ENCODE assay signal across 25 cellular contexts in the genomic region with DNA sequence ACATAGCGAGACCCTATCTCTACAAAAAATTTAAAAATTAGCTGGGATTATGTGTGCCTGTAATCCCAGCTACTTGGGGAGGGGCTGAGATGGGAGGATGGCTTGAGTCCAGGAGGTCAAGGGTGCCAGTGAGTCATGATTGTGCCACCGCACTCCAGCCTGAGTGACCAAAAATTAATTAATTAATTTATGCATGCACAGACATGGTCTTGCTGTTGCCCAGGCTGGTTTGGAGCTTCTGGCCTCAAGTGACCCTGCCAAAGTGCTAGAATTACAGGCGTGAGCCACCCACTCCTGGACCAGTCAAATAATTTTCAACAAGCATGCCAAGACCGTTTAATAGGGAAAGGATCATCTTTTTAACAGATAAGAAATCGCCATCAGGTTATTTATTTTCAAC. TPM values are rescaled to one million over a fixed set of nuclear protein-coding genes. Genes with fewer than 3 reads are reported as not detected.
DNase-seq lines count a peak whose midpoint lies in the region; ATAC-seq, FAIRE-seq and TF ChIP-seq lines count a peak whose summit lies in the region.
"Had no signal": no experiment of that assay in that cellular context is flagged by ENCODE, and none has a peak within 500 bp of the region (broad histone marks: within the 10 kb centered on the region; RNA-seq: fewer than 3 reads in every experiment).

No MANE protein-coding gene starts in this region.

- H3K27ac ChIP-seq in breast epithelium, result no peak overlapping the region
- no peak overlapping the region for H3K27ac ChIP-seq in keratinocyte (ENCODE audit: control insufficient read depth, insufficient read depth, low read length)
- peak overlapping the region in 3 of 4 donors; percentile 23 to 80 (median 79) for H3K27ac ChIP-seq in gastrocnemius medialis
- H3K27ac ChIP-seq in hepatocyte, result no peak overlapping the region
- H3K27ac ChIP-seq in naive thymus-derived CD4-positive, alpha-beta T cell (ENCODE audit: low read depth, low read length), result no peak overlapping the region
- H3K27ac ChIP-seq: BLaER1 treated with 17β-estradiol and CSF1 and Interleukin-3, amounts not matched to agents 10 nM and 100 nM; PC-9 had no signal

- no peaks in the 10 kb centered on the region for H3K9me2 ChIP-seq in hepatocyte (replicated peaks; ENCODE audit: insufficient read depth)

- H4K20me1 ChIP-seq in keratinocyte (ENCODE audit: control insufficient read depth, extremely low read depth, insufficient read depth, low read length) (no peaks in the 10 kb centered on the region), hepatocyte (ENCODE audit: insufficient read depth, poor library complexity, severe bottlenecking) (no peaks in the 10 kb centered on the region)

- no peak overlapping the region for H3K4me3 Mint-ChIP-seq in MCF 10A (ENCODE audit: unreplicated experiment)
- no peak overlapping the region for H3K4me3 Mint-ChIP-seq in naive thymus-derived CD4-positive, alpha-beta T cell
- H3K4me3 Mint-ChIP-seq: CD8-positive, alpha-beta memory T cell; IgD-negative memory B cell had no signal

- no peak overlapping the region for H3K9ac ChIP-seq in keratinocyte (ENCODE audit: control insufficient read depth, extremely low read depth, insufficient read depth, low read length)
- H3K9ac ChIP-seq: BLaER1 treated with 17β-estradiol and CSF1 and Interleukin-3, amounts not matched to agents 10 nM and 100 nM had no signal

- peaks cover 15% of the 10 kb centered on the region for H3K4me1 Mint-ChIP-seq in MCF 10A (ENCODE audit: insufficient read depth, unreplicated experiment)
- H3K4me1 Mint-ChIP-seq in naive thymus-derived CD4-positive, alpha-beta T cell, result no peaks in the 10 kb centered on the region
- H3K4me1 Mint-ChIP-seq: CD8-positive, alpha-beta memory T cell; IgD-negative memory B cell had no signal

- intact Hi-C loops in MCF 10A (cut with micrococcal nuclease), result no loop called here
- intact Hi-C loops in breast epithelium (cut with DNase I; ENCODE audit: low total_unique reads), result no loop called here
- intact Hi-C loops in gastrocnemius medialis (cut with DNase I; ENCODE audit: low total_unique reads), result loop anchor here (5.0 to 10.0 kb wide), 2 partner anchors 145 to 788 kb away; no protein-coding TSS in a partner anchor
- intact Hi-C loops in naive thymus-derived CD4-positive, alpha-beta T cell (cut with micrococcal nuclease), result no loop called here

- POLR2A ChIA-PET in MCF 10A (lab: Yijun Ruan, JAX), result interaction anchor here (0.8 kb wide), 2 partner anchors 18 to 54 kb away, joined by 3 to 5 read pairs; no protein-coding TSS in a partner anchor
- POLR2A ChIA-PET in naive thymus-derived CD4-positive, alpha-beta T cell (lab: Charles Lee), result no interaction called here

- TF ChIP-seq POLR2A in breast epithelium (IDR thresholded peaks at IDR 0.05) (no peak), gastrocnemius medialis (IDR thresholded peaks at IDR 0.05) (no peak)

- no peaks in the 10 kb centered on the region for H3K9me3 Mint-ChIP-seq in MCF 10A (ENCODE audit: unreplicated experiment)
- H3K9me3 Mint-ChIP-seq in naive thymus-derived CD4-positive, alpha-beta T cell, result no peaks in the 10 kb centered on the region
- H3K9me3 Mint-ChIP-seq: CD8-positive, alpha-beta memory T cell; IgD-negative memory B cell had no signal

- no peak overlapping the region for H3K27ac Mint-ChIP-seq in MCF 10A (ENCODE audit: low read depth, unreplicated experiment)
- peak overlapping the region in 3 of 9 donors; percentile 33 to 80 (median 39) for H3K27ac Mint-ChIP-seq in naive thymus-derived CD4-positive, alpha-beta T cell

- H3K4me3 ChIP-seq in breast epithelium (no peak overlapping the region), keratinocyte (ENCODE audit: control insufficient read depth in 2 of 3, extremely low read depth in 1 of 3, insufficient read depth in 2 of 3, low read depth in 1 of 3, low read length in 3 of 3) (no peak overlapping the region), gastrocnemius medialis (no peak overlapping the region), hepatocyte (no peak overlapping the region)
- no peak overlapping the region for H3K4me3 ChIP-seq in naive thymus-derived CD4-positive, alpha-beta T cell (ENCODE audit: low read length)
- H3K4me3 ChIP-seq: BLaER1 treated with 17β-estradiol and CSF1 and Interleukin-3, amounts not matched to agents 10 nM and 100 nM; PC-9 had no signal

- H3K79me2 ChIP-seq in keratinocyte (ENCODE audit: control insufficient read depth, insufficient read depth, low read length), result no peaks in the 10 kb centered on the region
- no peaks in the 10 kb centered on the region for H3K79me2 ChIP-seq in hepatocyte

- no peaks in the 10 kb centered on the region for H3K9me1 ChIP-seq in keratinocyte (ENCODE audit: control insufficient read depth, extremely low read depth, insufficient read depth, low read length)

- H3K27me3 ChIP-seq in breast epithelium, result no peaks in the 10 kb centered on the region
- no peaks in the 10 kb centered on the region for H3K27me3 ChIP-seq in keratinocyte (ENCODE audit: control insufficient read depth, extremely low read depth, insufficient read depth, low read length)
- no peaks in the 10 kb centered on the region for H3K27me3 ChIP-seq in gastrocnemius medialis
- no peaks in the 10 kb centered on the region for H3K27me3 ChIP-seq in hepatocyte
- H3K27me3 ChIP-seq in naive thymus-derived CD4-positive, alpha-beta T cell (ENCODE audit: control insufficient read depth in 2 of 2, insufficient read depth in 2 of 2, low read length in 2 of 2), result no peaks in the 10 kb centered on the region
- H3K27me3 ChIP-seq: BLaER1 treated with 17β-estradiol and CSF1 and Interleukin-3, amounts not matched to agents 10 nM and 100 nM had no signal

- no TSS peak for BruUV-seq in MCF 10A (replicated peaks; lab: Mats Ljungman, UMichigan)

- peak; percentile 26 for FAIRE-seq in keratinocyte (lab: Jason Lieb, UNC)
- FAIRE-seq: GM19239, H1 had no signal

- no peak for TF ChIP-seq CTCF in MCF 10A (IDR thresholded peaks at IDR 0.05; ENCODE audit: unreplicated experiment)
- no peak for TF ChIP-seq CTCF in breast epithelium (IDR thresholded peaks at IDR 0.05)
- TF ChIP-seq CTCF in keratinocyte (optimal IDR thresholded peaks at IDR 0.05 in 1 of 3, IDR thresholded peaks at IDR 0.05 in 1 of 3, conservative IDR thresholded peaks at IDR 0.05 in 1 of 3; ENCODE audit: extremely low read depth in 1 of 3, insufficient read depth in 2 of 3, low read length in 3 of 3), result no peak
- no peak for TF ChIP-seq CTCF in gastrocnemius medialis (IDR thresholded peaks at IDR 0.05 in 4 of 5, conservative IDR thresholded peaks at IDR 0.05 in 1 of 5)
- TF ChIP-seq CTCF in hepatocyte (IDR thresholded peaks at IDR 0.05; ENCODE audit: poor library complexity), result no peak

- dilution Hi-C loops in keratinocyte (cut with MboI; ENCODE audit: extremely low pct_ligation_motif_present, low sequenced_read_pairs), result no loop called here

- H3K4me2 ChIP-seq in keratinocyte (ENCODE audit: control insufficient read depth, extremely low read depth, insufficient read depth, low read depth, low read length), result no peak overlapping the region
- no peak overlapping the region for H3K4me2 ChIP-seq in hepatocyte
- H3K4me2 ChIP-seq: BLaER1 treated with 17β-estradiol and CSF1 and Interleukin-3, amounts not matched to agents 10 nM and 100 nM; PC-9 had no signal

- ATAC-seq in gastrocnemius medialis (peak in 1 of 2 donors; percentile 11), GM19467 (IDR thresholded peaks at IDR 0.05; ENCODE audit: unreplicated experiment) (no peak)
- ATAC-seq in naive thymus-derived CD4-positive, alpha-beta T cell, result no peak
- ATAC-seq: HCT116, SK-N-SH treated with all-trans-retinoic acid at 6 μM for 48 hours had no signal

- in situ Hi-C loops in gastrocnemius medialis (cut with MboI; ENCODE audit: low sequenced_read_pairs in 4 of 4), result loop anchor here in 1 of 4 donors (25.0 kb wide), 1 partner anchor 630 kb away; no protein-coding TSS in a partner anchor

- CTCF ChIA-PET in MCF 10A (lab: Yijun Ruan, JAX), result interaction anchor here (0.6 to 2.8 kb wide), 3 partner anchors 13 to 263 kb away, joined by 3 to 17 read pairs (median 5); no protein-coding TSS in a partner anchor
- CTCF ChIA-PET in naive thymus-derived CD4-positive, alpha-beta T cell (lab: Charles Lee), result no interaction called here

- DNase-seq in MCF 10A (ENCODE audit: unreplicated experiment) (peak; percentile 31), breast epithelium (ENCODE audit: low spot score in 2 of 2) (no peak), keratinocyte (ENCODE audit: low read depth, low spot score) (no peak), gastrocnemius medialis (no peak), hepatocyte (ENCODE audit: low spot score) (no peak)
- no peak for DNase-seq in naive thymus-derived CD4-positive, alpha-beta T cell
- DNase-seq: 8988T; Calu3; CD8-positive, alpha-beta memory T cell; GDM1; NCI-H187 treated with DMSO at 0.1 percent for 48 hours; NCI-H2107; NCI-H226; NCI-H510A treated with DMSO at 0.1 percent for 48 hours; NCI-H748 treated with DMSO at 0.1 percent for 48 hours; PC-9; RPMI8226; SHP77 treated with DMSO at 0.1 percent for 48 hours had no signal

- WGBS in hepatocyte (ENCODE audit: low lambda C conversion rate, missing lambda C conversion rate), result 97% methylated on average over 5 of the region's 5 CpGs

- no peaks in the 10 kb centered on the region for H3K9me3 ChIP-seq in breast epithelium
- H3K9me3 ChIP-seq in keratinocyte (ENCODE audit: control insufficient read depth, low read depth, low read length), result no peaks in the 10 kb centered on the region
- H3K9me3 ChIP-seq in gastrocnemius medialis, result no peaks in the 10 kb centered on the region
- H3K9me3 ChIP-seq in hepatocyte (ENCODE audit: low read depth), result no peaks in the 10 kb centered on the region
- no peaks in the 10 kb centered on the region for H3K9me3 ChIP-seq in naive thymus-derived CD4-positive, alpha-beta T cell (ENCODE audit: control insufficient read depth in 2 of 3, low read length in 3 of 3)
- H3K9me3 ChIP-seq: BLaER1 treated with 17β-estradiol and CSF1 and Interleukin-3, amounts not matched to agents 10 nM and 100 nM had no signal

- H3K27me3 Mint-ChIP-seq in MCF 10A (ENCODE audit: insufficient read depth, unreplicated experiment), result no peaks in the 10 kb centered on the region
- no peaks in the 10 kb centered on the region for H3K27me3 Mint-ChIP-seq in naive thymus-derived CD4-positive, alpha-beta T cell
- H3K27me3 Mint-ChIP-seq: CD8-positive, alpha-beta memory T cell; IgD-negative memory B cell had no signal

- H3K36me3 ChIP-seq in breast epithelium (peaks cover 13% of the 10 kb centered on the region), keratinocyte (ENCODE audit: control insufficient read depth in 2 of 2, extremely low read depth in 1 of 2, insufficient read depth in 2 of 2, low read length in 2 of 2) (peaks cover 33 to 36% of the 10 kb centered on the region in 2 experiments), gastrocnemius medialis (peaks cover 0 to 62% of the 10 kb centered on the region in 2 donors), hepatocyte (replicated peaks; ENCODE audit: insufficient read depth, low read depth) (no peaks in the 10 kb centered on the region)
- peaks cover 0 to 78% (median 6%) of the 10 kb centered on the region in 3 experiments for H3K36me3 ChIP-seq in naive thymus-derived CD4-positive, alpha-beta T cell (ENCODE audit: control insufficient read depth in 2 of 3, insufficient read depth in 3 of 3, low read length in 3 of 3)

- no peak overlapping the region for H2AFZ ChIP-seq in keratinocyte (ENCODE audit: control insufficient read depth, low read length)
- H2AFZ ChIP-seq in hepatocyte, result no peak overlapping the region
- H2AFZ ChIP-seq: PC-9 had no signal

- H3K36me3 Mint-ChIP-seq in MCF 10A (ENCODE audit: insufficient read depth, unreplicated experiment), result peaks cover 90% of the 10 kb centered on the region
- H3K36me3 Mint-ChIP-seq in naive thymus-derived CD4-positive, alpha-beta T cell, result peaks cover 8 to 80% (median 39%) of the 10 kb centered on the region in 5 donors

- H3K4me1 ChIP-seq in breast epithelium, result no peaks in the 10 kb centered on the region
- no peaks in the 10 kb centered on the region for H3K4me1 ChIP-seq in keratinocyte (ENCODE audit: control insufficient read depth, extremely low read depth, insufficient read depth, low read length)
- peaks cover 0 to 16% of the 10 kb centered on the region in 2 donors for H3K4me1 ChIP-seq in gastrocnemius medialis
- no peaks in the 10 kb centered on the region for H3K4me1 ChIP-seq in hepatocyte (ENCODE audit: insufficient read depth)
- H3K4me1 ChIP-seq in naive thymus-derived CD4-positive, alpha-beta T cell (ENCODE audit: control insufficient read depth in 2 of 2, insufficient read depth in 2 of 2, low read length in 2 of 2), result no peaks in the 10 kb centered on the region
- H3K4me1 ChIP-seq: BLaER1 treated with 17β-estradiol and CSF1 and Interleukin-3, amounts not matched to agents 10 nM and 100 nM had no signal

RNA-seq across cellular contexts. Expression of a gene that starts 57.7 kb away (rescaled TPM):
- total RNA-seq in MCF 10A (2022) (22.6 and 24.3 TPM in 2 replicates), breast epithelium (10 to 100 TPM in 1 of 3 donors, 1 to 10 TPM in 2; 7.5 to 90.3 (median 8.3) TPM), gastrocnemius medialis (1 to 10 TPM; 1.2 to 3.2 (median 1.8) TPM), hepatocyte (2.2 and 2.5 TPM in 2 replicates)
- polyA plus RNA-seq in keratinocyte (29.4 to 35.8 TPM (median 31.0 TPM) in 3 replicates), hepatocyte (0.99 and 1.1 TPM in 2 replicates)
- 8.6 TPM for polyA plus RNA-seq in keratinocyte (2011; ENCODE audit: low read depth)
- 18.2 and 20.0 TPM in 2 replicates for polyA plus RNA-seq in keratinocyte (2011; cell fraction: cytosol; rRNA removed)
- polyA plus RNA-seq in keratinocyte (2011; cell fraction: nucleus; rRNA removed), result 50.7 and 56.3 TPM in 2 replicates
- polyA plus RNA-seq in keratinocyte (2012; ENCODE audit: low replicate concordance), result 4.9 and 22.4 TPM in 2 replicates
- polyA minus RNA-seq in keratinocyte, result 69.8 to 337 TPM (median 70.3 TPM) in 3 replicates
- 19.4 TPM for polyA minus RNA-seq in keratinocyte (2011; cell fraction: cytosol; rRNA and poly(A)+ RNA removed)
- polyA minus RNA-seq in keratinocyte (2011; cell fraction: nucleus; rRNA and poly(A)+ RNA removed), result 18.6 and 41.9 TPM in 2 replicates
- total RNA-seq in naive thymus-derived CD4-positive, alpha-beta T cell, result under 1 TPM in 2 of 5 experiments, not detected in 3; 0.19 to 0.24 TPM
- polyA plus RNA-seq in naive thymus-derived CD4-positive, alpha-beta T cell, result not detected

Comparison
In these comparisons a context has a peak if more than half of its experiments do, and no peak if none do; other contexts are left out.
1. H3K27ac ChIP-seq: peak in gastrocnemius medialis (3 of 4); none in breast epithelium (0 of 2), keratinocyte (single experiment), hepatocyte (single experiment) and naive thymus-derived CD4-positive, alpha-beta T cell (single experiment).